In genomic region chr2:169711751-169712509, GRCh38 we compare ENCODE assay signal across 25 cellular contexts. TPM values are rescaled to one million over a fixed set of nuclear protein-coding genes. Genes with fewer than 3 reads are reported as not detected.
DNase-seq lines count a peak whose midpoint lies in the region; ATAC-seq, FAIRE-seq and TF ChIP-seq lines count a peak whose summit lies in the region.
"Had no signal": no experiment of that assay in that cellular context is flagged by ENCODE, and none has a peak within 500 bp of the region (broad histone marks: within the 10 kb centered on the region; RNA-seq: fewer than 3 reads in every experiment).

No MANE protein-coding gene starts in this region.

- DNase-seq in NCI-H82 (lab: John Stamatoyannopoulos, UW) (peak; percentile 25), NCI-H82 treated with DMSO at 0.1 percent for 48 hours (lab: John Stamatoyannopoulos, UW; ENCODE audit: unreplicated experiment) (no peak), OCI-LY7 (ENCODE audit: low spot score) (peak; percentile 53), fibroblast of pulmonary artery (ENCODE audit: low read depth) (peak; percentile 52), small intestine (peak; percentile 57), GM13977 (ENCODE audit: low spot score) (no peak), NCI-H446 (lab: John Stamatoyannopoulos, UW) (no peak)
- DNase-seq: activated CD8-positive, alpha-beta memory T cell treated with anti-CD3 and anti-CD28 coated beads for 24 hours; activated naive CD8-positive, alpha-beta T cell treated with anti-CD3 and anti-CD28 coated beads for 36 hours; activated T-cell treated with anti-CD3 and anti-CD28 coated beads, Interleukin-2, amount 50 U/mL, for 48 hours; foreskin fibroblast; left ventricle myocardium superior; NCI-H1092; NCI-H2081 treated with DMSO at 0.1 percent for 48 hours; NCI-H774; nucleus accumbens; retina; stimulated activated CD4-positive, alpha-beta T cell treated with anti-CD3 and anti-CD28 coated beads, Interleukin-12 subunit alpha, Interleukin-12 subunit beta, amount 100 ng/mL, for 4 hours; stimulated activated CD8-positive, alpha-beta memory T cell treated with anti-CD3 and anti-CD28 coated beads, Interleukin-4, amount 100 ng/mL, for 48 hours; substantia nigra had no signal

- H3K9me2 ChIP-seq in OCI-LY7 (ENCODE audit: insufficient read depth, low read length), result no peaks in the 10 kb centered on the region

- no peaks in the 10 kb centered on the region for H3K27me3 ChIP-seq in small intestine (ENCODE audit: control insufficient read depth in 2 of 2, insufficient read depth in 2 of 2, low read length in 2 of 2)

- H3K4me1 ChIP-seq in OCI-LY7 (ENCODE audit: insufficient read depth, low read length, poor library complexity, severe bottlenecking) (no peaks in the 10 kb centered on the region), small intestine (ENCODE audit: control insufficient read depth in 2 of 2, insufficient read depth in 1 of 2, low read depth in 1 of 2, low read length in 1 of 2) (peaks cover 2 to 8% of the 10 kb centered on the region in 2 donors)

- ATAC-seq in HG03108 (IDR thresholded peaks at IDR 0.05; ENCODE audit: unreplicated experiment), result no peak
- ATAC-seq: activated CD4-positive, CD25-positive, alpha-beta regulatory T cell treated with anti-CD3 and anti-CD28 coated beads, Interleukin-2, amount 50 U/mL, for 24 hours; left ventricle myocardium superior had no signal

- CTCF ChIA-PET in OCI-LY7 (lab: Charles Lee; ENCODE audit: unreplicated experiment), result interaction anchor here (0.6 kb wide), 1 partner anchor 8 kb away, joined by 3 read pairs; no protein-coding TSS in a partner anchor

- intact Hi-C loops in OCI-LY7 (cut with micrococcal nuclease; ENCODE audit: unreplicated experiment), result no loop called here

- WGBS in small intestine, 3 donors, result 21 to 66% (median 39%) methylated on average over 7 of the region's 7 CpGs

- H3K9me3 ChIP-seq in OCI-LY7 (ENCODE audit: low read length) (peaks cover 12% of the 10 kb centered on the region), small intestine (ENCODE audit: control insufficient read depth, low read depth) (no peaks in the 10 kb centered on the region)

- POLR2A ChIA-PET in OCI-LY7 (lab: Charles Lee), result interaction anchor here (0.7 kb wide), 1 partner anchor 8 kb away, joined by 3 read pairs; no protein-coding TSS in a partner anchor

- H3K4me3 ChIP-seq in OCI-LY7 (ENCODE audit: low read depth, low read length, poor library complexity, severe bottlenecking), result no peak overlapping the region
- no peak overlapping the region for H3K4me3 ChIP-seq in fibroblast of pulmonary artery (replicated peaks; ENCODE audit: low read depth, low read length)
- H3K4me3 ChIP-seq in small intestine (ENCODE audit: low read depth in 1 of 2, low read length in 2 of 2), result no peak overlapping the region

- H3K27ac ChIP-seq in OCI-LY7 (ENCODE audit: low read depth, low read length, poor library complexity, severe bottlenecking), result no peak overlapping the region
- peak overlapping the region; percentile 5 to 43 for H3K27ac ChIP-seq in small intestine (ENCODE audit: low read depth in 1 of 2, low read length in 1 of 2)

- H3K36me3 ChIP-seq in OCI-LY7 (ENCODE audit: insufficient read depth, low read length) (no peaks in the 10 kb centered on the region), small intestine (ENCODE audit: control insufficient read depth in 2 of 2, insufficient read depth in 2 of 2, low read length in 2 of 2) (no peaks in the 10 kb centered on the region)

- no peak overlapping the region for H2AFZ ChIP-seq in OCI-LY7 (ENCODE audit: low read length)

- TF ChIP-seq CTCF in OCI-LY7 (conservative IDR thresholded peaks at IDR 0.05; ENCODE audit: low read length), result no peak
- no peak for TF ChIP-seq CTCF in fibroblast of pulmonary artery (IDR thresholded peaks at IDR 0.05; ENCODE audit: low read length, missing control alignments)
- TF ChIP-seq CTCF in GM13977 (IDR thresholded peaks at IDR 0.05; ENCODE audit: extremely low read depth, insufficient read depth, missing control alignments), result no peak

- no TSS peak for BruUV-seq in OCI-LY7 (replicated peaks; lab: Mats Ljungman, UMichigan)

- in situ Hi-C loops in GM13977 (cut with MboI; ENCODE audit: low pct_unique_long_range_greater_than_20kb, low sequenced_read_pairs, unreplicated experiment), result no loop called here

- no peaks in the 10 kb centered on the region for H4K20me1 ChIP-seq in OCI-LY7 (ENCODE audit: insufficient read depth, low read length)

- no peak for FAIRE-seq in small intestine (lab: Jason Lieb, UNC)
- FAIRE-seq: colon, urothelium cell line had no signal

- H3K79me2 ChIP-seq in OCI-LY7 (ENCODE audit: insufficient read depth, low read depth, low read length), result no peaks in the 10 kb centered on the region

- H3K4me2 ChIP-seq in OCI-LY7 (ENCODE audit: low read length), result no peak overlapping the region

RNA-seq across cellular contexts. Expression of gene PHOSPHO2, which starts 17.7 kb away (rescaled TPM):
- 2.8 and 4.8 TPM in 2 replicates for total RNA-seq in OCI-LY7 (2014; rRNA removed; shearing (Covaris generic))
- 2.9 and 4.2 TPM in 2 replicates for total RNA-seq in OCI-LY7 (2022)
- 1 to 10 TPM; 3.8 to 5.5 (median 5.1) TPM for polyA plus RNA-seq in small intestine

RNA-seq across cellular contexts. Expression of gene CFAP210, which starts 17.7 kb away (rescaled TPM):
- not detected in 2 replicates for total RNA-seq in OCI-LY7 (2014; rRNA removed; shearing (Covaris generic))
- not detected in 2 replicates for total RNA-seq in OCI-LY7 (2022)
- under 1 TPM in 1 of 3 donors, not detected in 2; 0.27 TPM for polyA plus RNA-seq in small intestine
- total RNA-seq: activated naive CD8-positive, alpha-beta T cell treated with anti-CD3 and anti-CD28 coated beads for 36 hours; left ventricle myocardium superior had no signal
- polyA plus RNA-seq: CD14-positive monocyte had no signal

RNA-seq across cellular contexts. Expression of gene KLHL23, which starts 21.7 kb away (rescaled TPM):
- total RNA-seq in OCI-LY7 (2014; rRNA removed; shearing (Covaris generic)), result 0.21 and 2.4 TPM in 2 replicates
- total RNA-seq in OCI-LY7 (2022), result 0.79 and 0.82 TPM in 2 replicates
- polyA plus RNA-seq in small intestine, result 1 to 10 TPM; 3.2 to 7.4 (median 3.4) TPM

Comparison
In these comparisons a context has a peak if more than half of its experiments do, and no peak if none do; other contexts are left out.
1. DNase-seq: peak in NCI-H82 (single experiment), OCI-LY7 (single experiment), fibroblast of pulmonary artery (single experiment) and small intestine (single experiment); none in NCI-H82 treated with DMSO at 0.1 percent for 48 hours (single experiment), GM13977 (single experiment) and NCI-H446 (0 of 2).